In genomic region chr3:51949121-51949520, GRCh38 we compare ENCODE assay signal across 25 cellular contexts. TPM values are rescaled to one million over a fixed set of nuclear protein-coding genes. Genes with fewer than 3 reads are reported as not detected.
A peak's percentile ranks its signal among the peaks of the same experiment; 100 is the strongest.
DNase-seq lines count a peak whose midpoint lies in the region; ATAC-seq and TF ChIP-seq lines count a peak whose summit lies in the region.
"Had no signal": no experiment of that assay in that cellular context is flagged by ENCODE, and none has a peak within 500 bp of the region (broad histone marks: within the 10 kb centered on the region; RNA-seq: fewer than 3 reads in every experiment).

No MANE protein-coding gene starts in this region.

- peak overlapping the region; percentile 14 for H2BK12ac ChIP-seq in neuronal stem cell (ENCODE audit: low read length)

- H3K4me2 ChIP-seq in neuronal stem cell (ENCODE audit: insufficient read depth, low read length, poor library complexity, severe bottlenecking) = no peak overlapping the region

- H2BK15ac ChIP-seq in neuronal stem cell (ENCODE audit: low read length) = peak overlapping the region; percentile 69

- H2BK120ac ChIP-seq in neuronal stem cell (ENCODE audit: low read depth, low read length) = no peak overlapping the region

- no peak overlapping the region for H3K4me3 Mint-ChIP-seq in chondrocyte (ENCODE audit: unreplicated experiment)

- H3K9me3 Mint-ChIP-seq in chondrocyte (ENCODE audit: low read depth) = no peaks in the 10 kb centered on the region

- H3K36me3 Mint-ChIP-seq in chondrocyte (ENCODE audit: low read depth) = peaks cover 2% of the 10 kb centered on the region

- DNase-seq in activated CD8-positive, alpha-beta memory T cell treated with anti-CD3 and anti-CD28 coated beads, Interleukin-2, amount 50 U/mL, for 4 hours = peak; percentile 9
- no peak for DNase-seq in activated CD8-positive, alpha-beta memory T cell treated with anti-CD3 and anti-CD28 coated beads for 24 hours
- peak; percentile 55 for DNase-seq in chondrocyte (ENCODE audit: low spot score)
- DNase-seq in neuronal stem cell (ENCODE audit: low spot score) = no peak
- DNase-seq in upper lobe of right lung = peak; percentile 39
- DNase-seq in DMS 273 (lab: John Stamatoyannopoulos, UW; ENCODE audit: unreplicated experiment) = no peak
- DNase-seq in NOMO-1 (lab: John Stamatoyannopoulos, UW; ENCODE audit: unreplicated experiment in 2 of 2) = no peak
- DNase-seq: BE2C, Calu3, DMS153, DND-41, H7, NCI-H1092, NCI-H1417 treated with DMSO at 0.1 percent for 48 hours, NCI-H1694 treated with DMSO at 0.1 percent for 48 hours, NCI-H2081, NCI-H2227 treated with DMSO at 0.1 percent for 48 hours, NCI-H69, SHP77 treated with DMSO at 0.1 percent for 48 hours had no signal

- TF ChIP-seq CTCF in chondrocyte (IDR thresholded peaks at IDR 0.05) (no peak), upper lobe of right lung (IDR thresholded peaks at IDR 0.05) (no peak)

- H2AFZ ChIP-seq in neuronal stem cell (ENCODE audit: low read length) = no peak overlapping the region

- no peaks in the 10 kb centered on the region for H3K4me1 Mint-ChIP-seq in chondrocyte (ENCODE audit: low read depth)

- ATAC-seq in upper lobe of right lung = no peak
- ATAC-seq: Panc1 had no signal

- no peak overlapping the region for H4K8ac ChIP-seq in neuronal stem cell (ENCODE audit: low read depth, low read length)

- H3K14ac ChIP-seq in neuronal stem cell (ENCODE audit: low read length) = no peak overlapping the region

- H3K36me3 ChIP-seq in neuronal stem cell (replicated peaks in 1 of 2; ENCODE audit: control insufficient read depth in 2 of 2, insufficient read depth in 2 of 2, low read length in 2 of 2) (no peaks in the 10 kb centered on the region), upper lobe of right lung (no peaks in the 10 kb centered on the region)
- H3K36me3 ChIP-seq: BE2C had no signal

- H3K4me1 ChIP-seq in neuronal stem cell (ENCODE audit: control insufficient read depth in 2 of 2, insufficient read depth in 1 of 2, low read depth in 1 of 2, low read length in 2 of 2) (peaks cover 2 to 7% of the 10 kb centered on the region in 2 donors), upper lobe of right lung (no peaks in the 10 kb centered on the region)
- H3K4me1 ChIP-seq: BE2C had no signal

- H3K9ac ChIP-seq in neuronal stem cell (ENCODE audit: low read depth, low read length, poor library complexity) = no peak overlapping the region

- peak overlapping the region; percentile 28 for H3K18ac ChIP-seq in neuronal stem cell (ENCODE audit: low read length)

- H3K27ac ChIP-seq in neuronal stem cell (replicated peaks; ENCODE audit: low read length) (no peak overlapping the region), upper lobe of right lung (no peak overlapping the region)
- H3K27ac ChIP-seq: 22Rv1, HL-60, RWPE1 had no signal

- H2AK5ac ChIP-seq in neuronal stem cell (ENCODE audit: low read depth, low read length) = peak overlapping the region; percentile 58

- H3K23ac ChIP-seq in neuronal stem cell (ENCODE audit: low read depth, low read length, poor library complexity) = peak overlapping the region; percentile 80

- no peak overlapping the region for H4K91ac ChIP-seq in neuronal stem cell (ENCODE audit: low read depth, low read length, poor library complexity)

- H3K27ac Mint-ChIP-seq in chondrocyte (ENCODE audit: unreplicated experiment) = no peak overlapping the region

- H3K27me3 Mint-ChIP-seq in chondrocyte (ENCODE audit: low read depth) = peaks cover 5% of the 10 kb centered on the region

- H3K9me3 ChIP-seq in neuronal stem cell (replicated peaks in 1 of 2; ENCODE audit: control insufficient read depth in 2 of 2, insufficient read depth in 1 of 2, low read depth in 1 of 2, low read length in 2 of 2) = peaks cover 0 to 3% of the 10 kb centered on the region in 2 donors
- no peaks in the 10 kb centered on the region for H3K9me3 ChIP-seq in upper lobe of right lung
- H3K9me3 ChIP-seq: BE2C had no signal

- H3K4me3 ChIP-seq in neuronal stem cell (ENCODE audit: low read length in 2 of 2) (peak overlapping the region in 1 of 2 donors; percentile 27), upper lobe of right lung (no peak overlapping the region)

- H3K27me3 ChIP-seq in neuronal stem cell (ENCODE audit: control insufficient read depth in 3 of 3, insufficient read depth in 3 of 3, low read depth in 1 of 3, low read length in 3 of 3) = peaks cover 0 to 6% (median 0%) of the 10 kb centered on the region in 3 experiments
- no peaks in the 10 kb centered on the region for H3K27me3 ChIP-seq in upper lobe of right lung
- H3K27me3 ChIP-seq: BE2C had no signal

- H3K79me1 ChIP-seq in neuronal stem cell (ENCODE audit: low read depth, low read length) = no peaks in the 10 kb centered on the region

- no peak overlapping the region for H3K4ac ChIP-seq in neuronal stem cell (ENCODE audit: low read length)

- WGBS in neuronal stem cell (ENCODE audit: extremely low coverage in 2 of 2, insufficient read length in 2 of 2, insufficient replicate concordance in 1 of 2), 2 donors = no CpG with 5 or more reads among the region's 5 CpGs

- no peak overlapping the region for H2BK5ac ChIP-seq in neuronal stem cell (ENCODE audit: low read length)

- intact Hi-C loops in upper lobe of right lung (cut with DNase I) = no loop called here

RNA-seq across cellular contexts. Expression of gene GPR62, which starts 6.1 kb away (rescaled TPM):
- total RNA-seq in chondrocyte (0.19 TPM in 1 of 3 replicates, not detected in the others), upper lobe of right lung (not detected)
- polyA plus RNA-seq in neuronal stem cell (2013, experiment 1 of 2) = 0.06 TPM
- 0.07 TPM for polyA plus RNA-seq in neuronal stem cell (2013, experiment 2 of 2)
- total RNA-seq: Calu3, NCI-H460, OCI-LY7 had no signal

RNA-seq across cellular contexts. Expression of gene PARP3, which starts 7.0 kb away (rescaled TPM):
- 9.5 to 12.4 TPM (median 9.7 TPM) in 3 replicates for total RNA-seq in chondrocyte
- 1.2 TPM for polyA plus RNA-seq in neuronal stem cell (2013, experiment 1 of 2)
- polyA plus RNA-seq in neuronal stem cell (2013, experiment 2 of 2) = 1.2 TPM
- 20.9 TPM for total RNA-seq in upper lobe of right lung

RNA-seq across cellular contexts. Expression of gene RRP9, which starts 7.4 kb away (rescaled TPM):
- total RNA-seq in chondrocyte (18.0 to 21.0 TPM (median 19.7 TPM) in 3 replicates), upper lobe of right lung (20.6 TPM)
- 11.0 TPM for polyA plus RNA-seq in neuronal stem cell (2013, experiment 1 of 2)
- 10.5 TPM for polyA plus RNA-seq in neuronal stem cell (2013, experiment 2 of 2)

RNA-seq across cellular contexts. Expression of gene PCBP4, which starts 18.1 kb away (rescaled TPM):
- total RNA-seq in chondrocyte = 35.5 to 63.8 TPM (median 55.7 TPM) in 3 replicates
- polyA plus RNA-seq in neuronal stem cell (2013, experiment 1 of 2) = 68.8 TPM
- 66.4 TPM for polyA plus RNA-seq in neuronal stem cell (2013, experiment 2 of 2)
- 37.1 TPM for total RNA-seq in upper lobe of right lung

RNA-seq across cellular contexts. Expression of gene ABHD14B, which starts 24.7 kb away (rescaled TPM):
- total RNA-seq in chondrocyte (24.3 to 38.0 TPM (median 25.7 TPM) in 3 replicates), upper lobe of right lung (55.9 TPM)
- 4.3 TPM for polyA plus RNA-seq in neuronal stem cell (2013, experiment 1 of 2)
- 4.5 TPM for polyA plus RNA-seq in neuronal stem cell (2013, experiment 2 of 2)

Comparison
In these comparisons a context has a peak if more than half of its experiments do, and no peak if none do; other contexts are left out.
1. DNase-seq: peak in activated CD8-positive, alpha-beta memory T cell treated with anti-CD3 and anti-CD28 coated beads, Interleukin-2, amount 50 U/mL, for 4 hours (single experiment), chondrocyte (single experiment) and upper lobe of right lung (single experiment); none in activated CD8-positive, alpha-beta memory T cell treated with anti-CD3 and anti-CD28 coated beads for 24 hours (single experiment), neuronal stem cell (single experiment), DMS 273 (single experiment) and NOMO-1 (0 of 2).